In genomic region chr1:246632584-246633168, GRCh38 we compare ENCODE assay signal across 10 cellular contexts.
A peak's percentile ranks its signal among the peaks of the same experiment; 100 is the strongest.
DNase-seq lines count a peak whose midpoint lies in the region; ATAC-seq and TF ChIP-seq lines count a peak whose summit lies in the region.
"Had no signal": no experiment of that assay in that cellular context is flagged by ENCODE, and none has a peak within 500 bp of the region (broad histone marks: within the 10 kb centered on the region; RNA-seq: fewer than 3 reads in every experiment).

No MANE protein-coding gene starts in this region.

- H3K4me3 Mint-ChIP-seq in activated T-helper 17 cell treated with anti-CD3 and anti-CD28 coated beads, Interleukin-2, amount 50 U/mL, for 72 hours = no peak overlapping the region
- H3K4me3 Mint-ChIP-seq: T-helper 1 cell treated with Interleukin-12 subunit alpha and Interleukin-12 subunit beta and Interleukin-4 antibody, amounts not matched to agents 30 μg/mL and 1 μg/mL, for 36 hours had no signal

- H3K4me2 ChIP-seq in smooth muscle cell = peak overlapping the region; percentile 66

- intact Hi-C loops in body of pancreas (cut with DNase I) = no loop called here

- peaks cover 49% of the 10 kb centered on the region for H3K36me3 Mint-ChIP-seq in activated T-helper 17 cell treated with anti-CD3 and anti-CD28 coated beads, Interleukin-2, amount 50 U/mL, for 72 hours (ENCODE audit: low read depth)

- H2AFZ ChIP-seq in smooth muscle cell (ENCODE audit: low read depth) = no peak overlapping the region

- peaks cover 16% of the 10 kb centered on the region for H3K4me1 ChIP-seq in smooth muscle cell (ENCODE audit: low read depth)
- no peaks in the 10 kb centered on the region for H3K4me1 ChIP-seq in body of pancreas

- H3K27me3 ChIP-seq in smooth muscle cell (ENCODE audit: low read depth) (no peaks in the 10 kb centered on the region), body of pancreas (no peaks in the 10 kb centered on the region)

- peak overlapping the region; percentile 10 for H3K9ac ChIP-seq in smooth muscle cell (ENCODE audit: low read depth)

- H3K36me3 ChIP-seq in smooth muscle cell (ENCODE audit: low read depth) (no peaks in the 10 kb centered on the region), body of pancreas (replicated peaks in 1 of 2; ENCODE audit: insufficient read depth in 1 of 2, low read depth in 2 of 2) (peaks cover 0 to 4% of the 10 kb centered on the region in 2 donors)

- no peaks in the 10 kb centered on the region for H3K9me3 ChIP-seq in smooth muscle cell (replicated peaks; ENCODE audit: low read depth)
- no peaks in the 10 kb centered on the region for H3K9me3 ChIP-seq in body of pancreas

- no peaks in the 10 kb centered on the region for H3F3A ChIP-seq in smooth muscle cell (ENCODE audit: low read depth)

- 32% methylated on average over 3 of the region's 3 CpGs for WGBS in smooth muscle cell (ENCODE audit: low lambda C conversion rate)
- WGBS in body of pancreas, 2 donors = 85 to 89% methylated on average over 3 of the region's 3 CpGs

- DNase-seq in GM04503 (ENCODE audit: low read depth) (peak; percentile 97), hepatic stellate cell (ENCODE audit: low spot score) (peak; percentile 84), smooth muscle cell (lab: John Stamatoyannopoulos, UW; ENCODE audit: unreplicated experiment) (no peak), HuH-7 (ENCODE audit: low spot score) (no peak), body of pancreas (no peak), NOMO-1 (lab: John Stamatoyannopoulos, UW; ENCODE audit: unreplicated experiment in 2 of 2) (no peak)
- DNase-seq in stimulated activated CD8-positive, alpha-beta memory T cell treated with anti-CD3 and anti-CD28 coated beads, Interleukin-4, amount 100 ng/mL, for 48 hours = no peak
- DNase-seq: NCI-H2107 had no signal

- H3K79me2 ChIP-seq in smooth muscle cell (ENCODE audit: low read depth) = no peaks in the 10 kb centered on the region

- H3K27ac ChIP-seq in smooth muscle cell (ENCODE audit: low read depth) (peak overlapping the region; percentile 66), body of pancreas (no peak overlapping the region)

- H4K20me1 ChIP-seq in smooth muscle cell (ENCODE audit: low read depth) = no peaks in the 10 kb centered on the region

- peak overlapping the region; percentile 12 for H3K27ac Mint-ChIP-seq in activated T-helper 17 cell treated with anti-CD3 and anti-CD28 coated beads, Interleukin-2, amount 50 U/mL, for 72 hours
- H3K27ac Mint-ChIP-seq: T-helper 1 cell treated with Interleukin-12 subunit alpha and Interleukin-12 subunit beta and Interleukin-4 antibody, amounts not matched to agents 30 μg/mL and 1 μg/mL, for 36 hours had no signal

- no peak for ATAC-seq in activated T-helper 17 cell treated with anti-CD3 and anti-CD28 coated beads, Interleukin-2, amount 50 U/mL, for 72 hours (replicated peaks)
- no peak for ATAC-seq in body of pancreas

- no peaks in the 10 kb centered on the region for H3K4me1 Mint-ChIP-seq in activated T-helper 17 cell treated with anti-CD3 and anti-CD28 coated beads, Interleukin-2, amount 50 U/mL, for 72 hours

- H3K27me3 Mint-ChIP-seq in activated T-helper 17 cell treated with anti-CD3 and anti-CD28 coated beads, Interleukin-2, amount 50 U/mL, for 72 hours = no peaks in the 10 kb centered on the region

- no peaks in the 10 kb centered on the region for H3K9me3 Mint-ChIP-seq in activated T-helper 17 cell treated with anti-CD3 and anti-CD28 coated beads, Interleukin-2, amount 50 U/mL, for 72 hours
- H3K9me3 Mint-ChIP-seq: T-helper 1 cell treated with Interleukin-12 subunit alpha and Interleukin-12 subunit beta and Interleukin-4 antibody, amounts not matched to agents 30 μg/mL and 1 μg/mL, for 36 hours had no signal

- no peak for TF ChIP-seq POLR2A in body of pancreas (IDR thresholded peaks at IDR 0.05)

- TF ChIP-seq CTCF in smooth muscle cell (IDR thresholded peaks at IDR 0.05; ENCODE audit: borderline replicate concordance, insufficient read depth, poor library complexity, severe bottlenecking) = no peak
- no peak for TF ChIP-seq CTCF in body of pancreas (IDR thresholded peaks at IDR 0.05)

- no peak overlapping the region for H3K4me3 ChIP-seq in smooth muscle cell
- no peak overlapping the region for H3K4me3 ChIP-seq in body of pancreas

Comparison
In these comparisons a context has a peak if more than half of its experiments do, and no peak if none do; other contexts are left out.
1. DNase-seq: peak in GM04503 (single experiment) and hepatic stellate cell (single experiment); none in smooth muscle cell (single experiment), HuH-7 (single experiment), body of pancreas (0 of 4), NOMO-1 (0 of 2) and stimulated activated CD8-positive, alpha-beta memory T cell treated with anti-CD3 and anti-CD28 coated beads, Interleukin-4, amount 100 ng/mL, for 48 hours (single experiment).